In genomic region chr5:177300971-177301370, GRCh38 we compare ENCODE assay signal across 5 cellular contexts. TPM values are rescaled to one million over a fixed set of nuclear protein-coding genes. Genes with fewer than 3 reads are reported as not detected.
A peak's percentile ranks its signal among the peaks of the same experiment; 100 is the strongest.
DNase-seq lines count a peak whose midpoint lies in the region; TF ChIP-seq lines count a peak whose summit lies in the region.

No MANE protein-coding gene starts in this region.

- H3K9me2 ChIP-seq in OCI-LY1 (ENCODE audit: low read depth, low read length): no peaks in the 10 kb centered on the region

- WGBS in smooth muscle cell (ENCODE audit: low lambda C conversion rate): 79% methylated on average over 2 of the region's 2 CpGs

- TF ChIP-seq CTCF in OCI-LY1 (IDR thresholded peaks at IDR 0.05; ENCODE audit: low read length): no peak
- TF ChIP-seq CTCF in dorsolateral prefrontal cortex (IDR thresholded peaks at IDR 0.05 in 54 of 56, conservative IDR thresholded peaks at IDR 0.05 in 2 of 56; ENCODE audit: low read depth in 1 of 56, partially characterized antibody in 56 of 56): no peak
- no peak for TF ChIP-seq CTCF in smooth muscle cell (IDR thresholded peaks at IDR 0.05; ENCODE audit: borderline replicate concordance, insufficient read depth, poor library complexity, severe bottlenecking)
- no peak for TF ChIP-seq CTCF in GM10248 (IDR thresholded peaks at IDR 0.05; ENCODE audit: control extremely low read depth, extremely low read depth, low read depth, missing control alignments)

- POLR2A ChIA-PET in GM10248 (lab: Yijun Ruan, JAX): interaction anchor here (1.2 kb wide), 1 partner anchor 12 kb away, joined by 3 read pairs; no protein-coding TSS in a partner anchor

- intact Hi-C loops in dorsolateral prefrontal cortex (cut with DNase I): loop anchor here (5.0 to 10.0 kb wide), 2 partner anchors 169 to 646 kb away; partner anchors contain the start of gene NSD1 (in 2 of the 2)

- no peak overlapping the region for H2AFZ ChIP-seq in OCI-LY1 (ENCODE audit: low read length)
- H2AFZ ChIP-seq in smooth muscle cell (ENCODE audit: low read depth): no peak overlapping the region

- DNase-seq in dorsolateral prefrontal cortex (no peak), smooth muscle cell (lab: John Stamatoyannopoulos, UW; ENCODE audit: unreplicated experiment) (no peak), AG08395 (ENCODE audit: low spot score) (no peak), GM10248 (ENCODE audit: extremely low spot score) (no peak)

- no peak overlapping the region; the same call in 1 of the 2 replicates for H3K9ac ChIP-seq in OCI-LY1 (ENCODE audit: low read length)
- peak overlapping the region; percentile 97 for H3K9ac ChIP-seq in smooth muscle cell (ENCODE audit: low read depth)

- H3K9me3 ChIP-seq in OCI-LY1 (ENCODE audit: low read length) (no peaks in the 10 kb centered on the region), smooth muscle cell (replicated peaks; ENCODE audit: low read depth) (no peaks in the 10 kb centered on the region)

- H4K20me1 ChIP-seq in OCI-LY1 (ENCODE audit: insufficient read depth, low read length) (no peaks in the 10 kb centered on the region), smooth muscle cell (ENCODE audit: low read depth) (peaks cover 29% of the 10 kb centered on the region)

- H3K4me3 ChIP-seq in OCI-LY1 (ENCODE audit: low read depth, low read length, poor library complexity, severe bottlenecking): no peak overlapping the region
- peak overlapping the region in 3 of 59 donors; percentile 8 to 100 (median 99) for H3K4me3 ChIP-seq in dorsolateral prefrontal cortex
- H3K4me3 ChIP-seq in smooth muscle cell: no peak overlapping the region

- H3K27ac ChIP-seq in OCI-LY1 (ENCODE audit: low read depth, low read length, poor library complexity, severe bottlenecking) (peak overlapping the region; percentile 69), dorsolateral prefrontal cortex (peak overlapping the region in 36 of 59 donors; percentile 2 to 93 (median 44)), smooth muscle cell (ENCODE audit: low read depth) (peak overlapping the region; percentile 96)

- H3K4me2 ChIP-seq in OCI-LY1 (ENCODE audit: low read length) (no peak overlapping the region), smooth muscle cell (peak overlapping the region; percentile 16)

- H3K4me1 ChIP-seq in OCI-LY1 (ENCODE audit: insufficient read depth, low read length, severe bottlenecking) (peaks cover 50% of the 10 kb centered on the region), smooth muscle cell (ENCODE audit: low read depth) (peaks cover 12% of the 10 kb centered on the region)

- H3K36me3 ChIP-seq in OCI-LY1 (ENCODE audit: insufficient read depth, low read length): peaks cover 48% of the 10 kb centered on the region
- no peaks in the 10 kb centered on the region for H3K36me3 ChIP-seq in smooth muscle cell (ENCODE audit: low read depth)

- H3K79me2 ChIP-seq in OCI-LY1 (ENCODE audit: insufficient read depth, low read length): peaks cover 13% of the 10 kb centered on the region
- peaks cover 30% of the 10 kb centered on the region for H3K79me2 ChIP-seq in smooth muscle cell (ENCODE audit: low read depth)

- H3F3A ChIP-seq in OCI-LY1 (ENCODE audit: insufficient read depth, low read length) (no peaks in the 10 kb centered on the region; the same call in 1 of the 2 replicates), smooth muscle cell (ENCODE audit: low read depth) (peaks cover 36% of the 10 kb centered on the region)

- CTCF ChIA-PET in GM10248 (lab: Yijun Ruan, JAX): interaction anchor here (0.9 to 6.4 kb wide), 7 partner anchors 9 to 187 kb away, joined by 3 to 56 read pairs (median 5); no protein-coding TSS in a partner anchor

- H3K27me3 ChIP-seq in OCI-LY1 (ENCODE audit: insufficient read depth, low read length) (no peaks in the 10 kb centered on the region), dorsolateral prefrontal cortex (no peaks in the 10 kb centered on the region), smooth muscle cell (ENCODE audit: low read depth) (no peaks in the 10 kb centered on the region)

RNA-seq across cellular contexts. Expression of gene RAB24, which starts 2.5 kb away (rescaled TPM):
- 10 to 100 TPM; 24.3 to 74.5 (median 50.3) TPM for total RNA-seq in dorsolateral prefrontal cortex
- 15.3 and 41.8 TPM in 2 replicates for total RNA-seq in smooth muscle cell
- polyA plus RNA-seq in smooth muscle cell: 46.4 and 49.5 TPM in 2 replicates

RNA-seq across cellular contexts. Expression of gene PRELID1, which starts 2.6 kb away (rescaled TPM):
- total RNA-seq in dorsolateral prefrontal cortex (10 to 100 TPM; 46.3 to 88.8 (median 64.7) TPM), smooth muscle cell (132 and 197 TPM in 2 replicates)
- 264 and 268 TPM in 2 replicates for polyA plus RNA-seq in smooth muscle cell

RNA-seq across cellular contexts. Expression of gene MXD3, which starts 10.7 kb away (rescaled TPM):
- total RNA-seq in dorsolateral prefrontal cortex (10 to 100 TPM in 8 of 120 experiments, 1 to 10 TPM in 112; 2.1 to 12.7 (median 5.8) TPM), smooth muscle cell (8.6 and 16.9 TPM in 2 replicates)
- polyA plus RNA-seq in smooth muscle cell: 14.9 and 15.6 TPM in 2 replicates

RNA-seq across cellular contexts. Expression of gene LMAN2, which starts 50.5 kb away (rescaled TPM):
- 10 to 100 TPM; 37.8 to 73.4 (median 52.2) TPM for total RNA-seq in dorsolateral prefrontal cortex
- 178 and 241 TPM in 2 replicates for total RNA-seq in smooth muscle cell
- 236 and 253 TPM in 2 replicates for polyA plus RNA-seq in smooth muscle cell

RNA-seq across cellular contexts. Expression of gene RGS14, which starts 56.8 kb away (rescaled TPM):
- total RNA-seq in dorsolateral prefrontal cortex (10 to 100 TPM in 117 of 120 experiments, 1 to 10 TPM in 3; 3.8 to 52.2 (median 23.9) TPM), smooth muscle cell (6.0 and 38.5 TPM in 2 replicates)
- polyA plus RNA-seq in smooth muscle cell: 23.3 and 23.8 TPM in 2 replicates

Comparison
In these comparisons a context has a peak if more than half of its experiments do, and no peak if none do; other contexts are left out.
1. H3K27ac ChIP-seq: peak in every context shown above with its lines; median percentile 96 in smooth muscle cell; 69 in OCI-LY1; 44 in dorsolateral prefrontal cortex.